In genomic region chr1:206634365-206635079, GRCh38 we compare ENCODE assay signal across 8 cellular contexts. TPM values are rescaled to one million over a fixed set of nuclear protein-coding genes. Genes with fewer than 3 reads are reported as not detected.
A peak's percentile ranks its signal among the peaks of the same experiment; 100 is the strongest.
DNase-seq lines count a peak whose midpoint lies in the region; ATAC-seq and TF ChIP-seq lines count a peak whose summit lies in the region.

No MANE protein-coding gene starts in this region.

- H3K27me3 ChIP-seq in Loucy (ENCODE audit: insufficient read depth, low read length, poor library complexity, severe bottlenecking), result no peaks in the 10 kb centered on the region

- H4K20me1 ChIP-seq in Loucy (ENCODE audit: insufficient read depth, low read length, poor library complexity, severe bottlenecking), result peaks cover 7% of the 10 kb centered on the region

- peaks cover 4% of the 10 kb centered on the region for H3K27me3 Mint-ChIP-seq in neural crest cell (ENCODE audit: low read depth)
- H3K27me3 Mint-ChIP-seq in stimulated activated naive CD8-positive, alpha-beta T cell treated with anti-CD3 and anti-CD28 coated beads, Interleukin-15, Interleukin-2, amounts not matched to agents 100 ng/mL and 50 ng/mL, for 24 hours, result peaks cover 34% of the 10 kb centered on the region

- TF ChIP-seq CTCF in Loucy (conservative IDR thresholded peaks at IDR 0.05; ENCODE audit: low read length) (peak; percentile 95), foreskin fibroblast (IDR thresholded peaks at IDR 0.05; ENCODE audit: low read depth, low read length) (peak; percentile 78), neural crest cell (conservative IDR thresholded peaks at IDR 0.05) (peak; percentile 94)

- no peaks in the 10 kb centered on the region for H3K36me3 Mint-ChIP-seq in neural crest cell (ENCODE audit: low read depth)
- H3K36me3 Mint-ChIP-seq in stimulated activated naive CD8-positive, alpha-beta T cell treated with anti-CD3 and anti-CD28 coated beads, Interleukin-15, Interleukin-2, amounts not matched to agents 100 ng/mL and 50 ng/mL, for 24 hours (ENCODE audit: low read depth), result no peaks in the 10 kb centered on the region

- H3K9ac ChIP-seq in Loucy (ENCODE audit: low read depth, low read length, poor library complexity, severe bottlenecking), result peak overlapping the region; percentile 86

- peak; percentile 98 for DNase-seq in DMS53 (lab: John Stamatoyannopoulos, UW)
- DNase-seq in SHP77 treated with DMSO at 0.1 percent for 48 hours (lab: John Stamatoyannopoulos, UW), result peak; percentile 66
- DNase-seq in activated naive CD4-positive, alpha-beta T cell (lab: John Stamatoyannopoulos, UW), result peak; percentile 27 to 61 (median 52)
- peak; percentile 84 to 97 for DNase-seq in foreskin fibroblast
- DNase-seq in neural crest cell (ENCODE audit: low read depth, low spot score), result peak; percentile 84

- no peaks in the 10 kb centered on the region for H3K36me3 ChIP-seq in Loucy (ENCODE audit: insufficient read depth, low read length)

- H3K9me3 ChIP-seq in Loucy (ENCODE audit: insufficient read depth, low read depth, low read length), result no peaks in the 10 kb centered on the region

- H3K4me2 ChIP-seq in Loucy (ENCODE audit: low read depth, low read length, poor library complexity, severe bottlenecking), result peak overlapping the region; percentile 89

- H2AFZ ChIP-seq in Loucy (ENCODE audit: low read length), result peak overlapping the region; percentile 58

- no peak for ATAC-seq in HG03469 (IDR thresholded peaks at IDR 0.05; ENCODE audit: unreplicated experiment)

- no peaks in the 10 kb centered on the region for H3F3A ChIP-seq in Loucy (ENCODE audit: low read depth)

- peaks cover 41% of the 10 kb centered on the region for H3K79me2 ChIP-seq in Loucy (ENCODE audit: insufficient read depth, low read length)

- peak overlapping the region; percentile 91 for H3K4me3 Mint-ChIP-seq in neural crest cell
- peak overlapping the region; percentile 76 for H3K4me3 Mint-ChIP-seq in stimulated activated naive CD8-positive, alpha-beta T cell treated with anti-CD3 and anti-CD28 coated beads, Interleukin-15, Interleukin-2, amounts not matched to agents 100 ng/mL and 50 ng/mL, for 24 hours

- H3K9me2 ChIP-seq in Loucy (replicated peaks; ENCODE audit: low read depth, low read length), result no peaks in the 10 kb centered on the region

- H3K4me1 ChIP-seq in Loucy (ENCODE audit: insufficient read depth, low read length, poor library complexity, severe bottlenecking), result peaks cover 35% of the 10 kb centered on the region

- H3K4me3 ChIP-seq in Loucy (ENCODE audit: low read length, poor library complexity, severe bottlenecking), result peak overlapping the region; percentile 91
- H3K4me3 ChIP-seq in foreskin fibroblast (ENCODE audit: low read depth in 1 of 2, low read length in 2 of 2), result peak overlapping the region; percentile 74 to 89

- no peaks in the 10 kb centered on the region for H3K9me3 Mint-ChIP-seq in neural crest cell
- H3K9me3 Mint-ChIP-seq in stimulated activated naive CD8-positive, alpha-beta T cell treated with anti-CD3 and anti-CD28 coated beads, Interleukin-15, Interleukin-2, amounts not matched to agents 100 ng/mL and 50 ng/mL, for 24 hours, result no peaks in the 10 kb centered on the region

- peak overlapping the region; percentile 63 for H3K27ac Mint-ChIP-seq in neural crest cell (ENCODE audit: unreplicated experiment)
- peak overlapping the region; percentile 91 for H3K27ac Mint-ChIP-seq in stimulated activated naive CD8-positive, alpha-beta T cell treated with anti-CD3 and anti-CD28 coated beads, Interleukin-15, Interleukin-2, amounts not matched to agents 100 ng/mL and 50 ng/mL, for 24 hours

- peaks cover 34% of the 10 kb centered on the region for H3K4me1 Mint-ChIP-seq in neural crest cell
- peaks cover 30% of the 10 kb centered on the region for H3K4me1 Mint-ChIP-seq in stimulated activated naive CD8-positive, alpha-beta T cell treated with anti-CD3 and anti-CD28 coated beads, Interleukin-15, Interleukin-2, amounts not matched to agents 100 ng/mL and 50 ng/mL, for 24 hours (ENCODE audit: low read depth)

RNA-seq across cellular contexts. Expression of gene DYRK3, which starts 0.8 kb away (rescaled TPM):
- 12.5 and 13.3 TPM in 2 replicates for total RNA-seq in neural crest cell

RNA-seq across cellular contexts. Expression of gene EIF2D, which starts 22.3 kb away (rescaled TPM):
- 37.5 and 38.2 TPM in 2 replicates for total RNA-seq in neural crest cell

RNA-seq across cellular contexts. Expression of gene MAPKAPK2, which starts 50.2 kb away (rescaled TPM):
- 77.7 and 78.7 TPM in 2 replicates for total RNA-seq in neural crest cell
